11 cellular contexts compared by ENCODE assay signal in the genomic region with DNA sequence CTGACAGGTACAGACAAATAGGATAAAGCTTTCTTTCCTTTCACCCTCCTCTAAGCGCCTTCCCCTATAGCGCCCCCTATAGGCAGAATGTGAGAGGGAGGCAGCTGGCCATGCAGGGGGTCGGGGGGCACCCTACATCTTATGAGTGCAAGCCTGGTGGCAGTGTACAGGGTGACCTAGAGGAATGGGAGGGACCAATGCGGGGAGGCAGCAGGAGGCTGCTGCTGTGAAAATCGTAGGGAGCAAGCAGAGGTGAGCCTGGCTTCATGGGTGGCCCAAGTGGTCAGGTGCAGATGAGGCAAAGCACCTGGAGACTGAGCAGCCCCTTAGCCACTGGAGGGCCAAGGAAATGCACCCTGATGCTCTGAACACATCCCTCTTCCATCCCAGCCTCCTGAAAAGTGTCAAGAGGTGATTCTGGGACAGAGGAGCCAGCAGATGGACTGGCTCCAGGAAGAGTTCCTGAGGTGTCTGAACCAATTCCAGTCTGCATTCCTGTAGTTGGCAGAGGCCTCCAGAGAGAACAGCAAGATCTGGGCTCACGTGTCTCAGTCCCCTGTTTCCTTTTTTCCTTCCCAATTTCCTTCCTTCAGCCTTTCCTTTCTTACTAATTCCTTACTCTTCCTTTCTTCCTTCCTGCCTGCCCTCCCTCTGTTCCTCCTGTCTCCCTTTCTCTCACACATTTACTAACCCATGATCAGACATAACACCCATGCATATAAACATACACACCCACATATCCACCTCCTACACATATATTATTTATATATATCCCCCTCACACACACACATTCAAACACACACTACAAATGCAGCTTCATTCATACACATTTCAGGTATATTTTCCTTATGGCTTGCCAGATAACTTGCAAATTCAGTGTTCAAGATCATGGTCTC. TPM values are rescaled to one million over a fixed set of nuclear protein-coding genes. Genes with fewer than 3 reads are reported as not detected.
A peak's percentile ranks its signal among the peaks of the same experiment; 100 is the strongest.
DNase-seq lines count a peak whose midpoint lies in the region; ATAC-seq and TF ChIP-seq lines count a peak whose summit lies in the region.
"Had no signal": no experiment of that assay in that cellular context is flagged by ENCODE, and none has a peak within 500 bp of the region (broad histone marks: within the 10 kb centered on the region; RNA-seq: fewer than 3 reads in every experiment).

No MANE protein-coding gene starts in this region.

- H3K9me3 ChIP-seq in right atrium auricular region (no peaks in the 10 kb centered on the region), Panc1 (ENCODE audit: control insufficient read depth, insufficient read depth, low read depth, low read length) (no peaks in the 10 kb centered on the region)
- H3K9me3 ChIP-seq: SJSA1 had no signal

- POLR2A ChIA-PET in Panc1 (lab: Charles Lee) = no interaction called here

- TF ChIP-seq CTCF in right atrium auricular region (IDR thresholded peaks at IDR 0.05) (peak in 1 of 2 donors; percentile 45), Panc1 (IDR thresholded peaks at IDR 0.05) (peak; percentile 75), fibroblast of mammary gland (conservative IDR thresholded peaks at IDR 0.05; ENCODE audit: control insufficient read depth, insufficient read depth, low read depth, low read length) (peak; percentile 31)

- peak overlapping the region; percentile 3 for H3K27ac Mint-ChIP-seq in stimulated activated effector memory CD8-positive, alpha-beta T cell treated with anti-CD3 and anti-CD28 coated beads, Interleukin-12 subunit alpha, Interleukin-12 subunit beta, amount 100 ng/mL, for 72 hours

- no peak overlapping the region for H3K4me3 Mint-ChIP-seq in stimulated activated effector memory CD8-positive, alpha-beta T cell treated with anti-CD3 and anti-CD28 coated beads, Interleukin-12 subunit alpha, Interleukin-12 subunit beta, amount 100 ng/mL, for 72 hours

- H3K36me3 ChIP-seq in right atrium auricular region (no peaks in the 10 kb centered on the region), Panc1 (ENCODE audit: control insufficient read depth, insufficient read depth, low read length) (no peaks in the 10 kb centered on the region)
- H3K36me3 ChIP-seq: SJSA1 had no signal

- in situ Hi-C loops in Panc1 (cut with HindIII; ENCODE audit: low pct_unique_long_range_greater_than_20kb, low sequenced_read_pairs) = no loop called here

- CTCF ChIA-PET in Panc1 (lab: Charles Lee) = interaction anchor here (0.5 to 1.4 kb wide), 2 partner anchors 85 to 1721 kb away, joined by 4 read pairs; no protein-coding TSS in a partner anchor

- no peaks in the 10 kb centered on the region for H3K36me3 Mint-ChIP-seq in stimulated activated effector memory CD8-positive, alpha-beta T cell treated with anti-CD3 and anti-CD28 coated beads, Interleukin-12 subunit alpha, Interleukin-12 subunit beta, amount 100 ng/mL, for 72 hours

- H3K27me3 ChIP-seq in right atrium auricular region (no peaks in the 10 kb centered on the region), Panc1 (ENCODE audit: control insufficient read depth, insufficient read depth, low read length) (peaks cover 14% of the 10 kb centered on the region)
- H3K27me3 ChIP-seq: SJSA1 had no signal

- intact Hi-C loops in Right ventricle myocardium inferior (cut with DNase I) = no loop called here
- intact Hi-C loops in Panc1 (cut with micrococcal nuclease; ENCODE audit: unreplicated experiment) = no loop called here

- H3K4me3 ChIP-seq in right atrium auricular region = no peak overlapping the region
- H3K4me3 ChIP-seq in Panc1 (ENCODE audit: low read depth in 2 of 2, low read length in 2 of 2) = no peak overlapping the region
- H3K4me3 ChIP-seq in fibroblast of mammary gland (ENCODE audit: control insufficient read depth, low read depth, low read length) = no peak overlapping the region
- H3K4me3 ChIP-seq: SJSA1 had no signal

- H3K4me1 Mint-ChIP-seq in stimulated activated effector memory CD8-positive, alpha-beta T cell treated with anti-CD3 and anti-CD28 coated beads, Interleukin-12 subunit alpha, Interleukin-12 subunit beta, amount 100 ng/mL, for 72 hours = no peaks in the 10 kb centered on the region

- no peak for DNase-seq in Right ventricle myocardium inferior (ENCODE audit: missing footprints)
- no peak for DNase-seq in right atrium auricular region (ENCODE audit: low spot score)
- no peak for DNase-seq in Panc1 (ENCODE audit: low read depth, low spot score)
- no peak for DNase-seq in fibroblast of mammary gland (ENCODE audit: low read depth)
- DNase-seq in stimulated activated effector memory CD8-positive, alpha-beta T cell treated with anti-CD3 and anti-CD28 coated beads, Interleukin-12 subunit alpha, Interleukin-12 subunit beta, amount 100 ng/mL, for 72 hours (ENCODE audit: low spot score in 2 of 2) = no peak
- DNase-seq in activated CD4-positive, CD25-positive, alpha-beta regulatory T cell treated with anti-CD3 and anti-CD28 coated beads, Interleukin-2, amount 50 U/mL, for 72 hours = no peak
- DNase-seq: NCI-H1105 had no signal

- H3K27ac ChIP-seq in right atrium auricular region (no peak overlapping the region), Panc1 (ENCODE audit: low read length) (no peak overlapping the region)
- H3K27ac ChIP-seq: epithelial cell of prostate, SJSA1 had no signal

- H3K4me1 ChIP-seq in right atrium auricular region = peaks cover 0 to 8% of the 10 kb centered on the region in 2 donors
- no peaks in the 10 kb centered on the region for H3K4me1 ChIP-seq in Panc1 (ENCODE audit: control insufficient read depth, insufficient read depth, low read length)

- H3K9me3 Mint-ChIP-seq in stimulated activated effector memory CD8-positive, alpha-beta T cell treated with anti-CD3 and anti-CD28 coated beads, Interleukin-12 subunit alpha, Interleukin-12 subunit beta, amount 100 ng/mL, for 72 hours = no peaks in the 10 kb centered on the region

- no TSS peak for BruUV-seq in Panc1 (replicated peaks; lab: Mats Ljungman, UMichigan)

- ATAC-seq in Right ventricle myocardium inferior (peak; percentile 57), Panc1 (no peak), GM21367 (IDR thresholded peaks at IDR 0.05; ENCODE audit: unreplicated experiment) (no peak), HG02938 (IDR thresholded peaks at IDR 0.05; ENCODE audit: unreplicated experiment) (no peak)
- peak; percentile 19 for ATAC-seq in stimulated activated effector memory CD8-positive, alpha-beta T cell treated with anti-CD3 and anti-CD28 coated beads, Interleukin-12 subunit alpha, Interleukin-12 subunit beta, amount 100 ng/mL, for 72 hours

RNA-seq across cellular contexts. Expression of a gene that starts 32.8 kb away (rescaled TPM):
- total RNA-seq in Right ventricle myocardium inferior (15.5 TPM), right atrium auricular region (10 to 100 TPM; 13.2 to 18.4 TPM), Panc1 (2021; ENCODE audit: unreplicated experiment) (50.5 TPM)
- polyA plus RNA-seq in Panc1 (2012; ENCODE audit: insufficient read length) = 44.0 TPM

Comparison
In these comparisons a context has a peak if more than half of its experiments do, and no peak if none do; other contexts are left out.
1. ATAC-seq: peak in Right ventricle myocardium inferior (single experiment) and stimulated activated effector memory CD8-positive, alpha-beta T cell treated with anti-CD3 and anti-CD28 coated beads, Interleukin-12 subunit alpha, Interleukin-12 subunit beta, amount 100 ng/mL, for 72 hours (single experiment); none in Panc1 (single experiment), GM21367 (single experiment) and HG02938 (single experiment).